ENCODE assay signal across 13 cellular contexts in genomic region chr2:168521342-168521741, GRCh38.
DNase-seq lines count a peak whose midpoint lies in the region; ATAC-seq, FAIRE-seq and TF ChIP-seq lines count a peak whose summit lies in the region.
"Had no signal": no experiment of that assay in that cellular context is flagged by ENCODE, and none has a peak within 500 bp of the region (broad histone marks: within the 10 kb centered on the region; RNA-seq: fewer than 3 reads in every experiment).

No MANE protein-coding gene starts in this region.

- FAIRE-seq in GM12892 (lab: Jason Lieb, UNC): peak; percentile 50

- no peaks in the 10 kb centered on the region for H3K9me3 Mint-ChIP-seq in chondrocyte (ENCODE audit: low read depth)
- H3K9me3 Mint-ChIP-seq: activated T-helper 1 cell treated with anti-CD3 and anti-CD28 coated beads, Interleukin-12 subunit alpha, Interleukin-12 subunit beta, Interleukin-2, Interleukin-4 antibody, amounts not matched to agents 30 ng/mL and 10 ng/mL and 1 ng/mL, durations not matched to agents 14 hours and 24 hours and 36 hours; CD14-positive monocyte had no signal

- H3K36me3 Mint-ChIP-seq in chondrocyte (ENCODE audit: low read depth): no peaks in the 10 kb centered on the region

- H3K4me1 Mint-ChIP-seq in chondrocyte (ENCODE audit: low read depth): peaks cover 81% of the 10 kb centered on the region

- no peak for DNase-seq in GM12892 (ENCODE audit: insufficient read length)
- DNase-seq in NCI-H524 treated with DMSO at 0.1 percent for 48 hours (lab: John Stamatoyannopoulos, UW): peak; percentile 67
- no peak for DNase-seq in chondrocyte (ENCODE audit: low spot score)
- peak; percentile 62 for DNase-seq in myocyte (ENCODE audit: low read depth)
- no peak for DNase-seq in OCI-M2 (lab: John Stamatoyannopoulos, UW; ENCODE audit: unreplicated experiment)
- no peak for DNase-seq in foreskin melanocyte
- DNase-seq: hippocampal formation had no signal

- no peak overlapping the region for H3K4me3 Mint-ChIP-seq in chondrocyte (ENCODE audit: unreplicated experiment)
- H3K4me3 Mint-ChIP-seq: activated T-helper 1 cell treated with anti-CD3 and anti-CD28 coated beads, Interleukin-12 subunit alpha, Interleukin-12 subunit beta, Interleukin-2, Interleukin-4 antibody, amounts not matched to agents 30 ng/mL and 10 ng/mL and 1 ng/mL, durations not matched to agents 14 hours and 24 hours and 36 hours; CD14-positive monocyte had no signal

- H3K27me3 Mint-ChIP-seq in chondrocyte (ENCODE audit: low read depth): no peaks in the 10 kb centered on the region

- TF ChIP-seq CTCF in chondrocyte (IDR thresholded peaks at IDR 0.05): no peak

- H3K27ac Mint-ChIP-seq in chondrocyte (ENCODE audit: unreplicated experiment): peak overlapping the region; percentile 49
- H3K27ac Mint-ChIP-seq: activated T-helper 1 cell treated with anti-CD3 and anti-CD28 coated beads, Interleukin-12 subunit alpha, Interleukin-12 subunit beta, Interleukin-2, Interleukin-4 antibody, amounts not matched to agents 30 ng/mL and 10 ng/mL and 1 ng/mL, durations not matched to agents 14 hours and 24 hours and 36 hours had no signal

- no peak for ATAC-seq in GM18519 (IDR thresholded peaks at IDR 0.05; ENCODE audit: low FRiP score, unreplicated experiment)
- no peak for ATAC-seq in HG02973 (IDR thresholded peaks at IDR 0.05; ENCODE audit: unreplicated experiment)
- ATAC-seq: HCT116, Panc1 had no signal

- TF ChIP-seq POLR2A in GM12892 (IDR thresholded peaks at IDR 0.05; ENCODE audit: low read depth, low read length): no peak

Comparison
In these comparisons a context has a peak if more than half of its experiments do, and no peak if none do; other contexts are left out.
1. DNase-seq: peak in NCI-H524 treated with DMSO at 0.1 percent for 48 hours (single experiment) and myocyte (single experiment); none in GM12892 (single experiment), chondrocyte (single experiment), OCI-M2 (single experiment) and foreskin melanocyte (single experiment).